8 cellular contexts compared by ENCODE assay signal in genomic region chr3:51538115-51538458, GRCh38. TPM values are rescaled to one million over a fixed set of nuclear protein-coding genes. Genes with fewer than 3 reads are reported as not detected.
DNase-seq lines count a peak whose midpoint lies in the region; ATAC-seq and TF ChIP-seq lines count a peak whose summit lies in the region.

No MANE protein-coding gene starts in this region.

- H3K4me1 Mint-ChIP-seq in CD8-positive, alpha-beta T cell (ENCODE audit: low read depth): peaks cover 41% of the 10 kb centered on the region
- H3K4me1 Mint-ChIP-seq in activated T-cell treated with anti-CD3 and anti-CD28 coated beads, Interleukin-2, amount 50 U/mL, for 72 hours (ENCODE audit: low read depth): peaks cover 48% of the 10 kb centered on the region

- H3K9ac ChIP-seq in HCT116 (ENCODE audit: low read length): peak overlapping the region; percentile 96

- RAD21 ChIA-PET in HCT116 (lab: Charles Lee; ENCODE audit: low non-redundant PET in 1 of 2, low total read pairs in 2 of 2, uncharacterized antibody in 2 of 2, unreplicated experiment in 2 of 2): no interaction called here

- no peaks in the 10 kb centered on the region for H3K27me3 ChIP-seq in CD8-positive, alpha-beta T cell (ENCODE audit: insufficient read depth, low read length)
- H3K27me3 ChIP-seq in HCT116 (ENCODE audit: insufficient read depth, low read length) (no peaks in the 10 kb centered on the region), right atrium auricular region (no peaks in the 10 kb centered on the region)

- TSS peak; percentile 93 for BruUV-seq in HCT116 (replicated peaks; lab: Mats Ljungman, UMichigan)

- CTCF ChIA-PET in CD8-positive, alpha-beta T cell (lab: Charles Lee): interaction anchor here (1.4 to 2.6 kb wide), 2 partner anchors 9 to 36 kb away, joined by 5 to 10 read pairs; no protein-coding TSS in a partner anchor
- CTCF ChIA-PET in HCT116 (lab: Charles Lee): interaction anchor here (1.0 kb wide), 1 partner anchor 38 kb away, joined by 3 read pairs; the partner anchor contains the start of gene DCAF1

- peak overlapping the region; percentile 92 for H2AFZ ChIP-seq in HCT116 (ENCODE audit: low read depth, low read length, poor library complexity, severe bottlenecking)

- H3K36me3 Mint-ChIP-seq in CD8-positive, alpha-beta T cell: peaks cover 18% of the 10 kb centered on the region
- peaks cover 0 to 6% of the 10 kb centered on the region in 2 donors for H3K36me3 Mint-ChIP-seq in activated T-cell treated with anti-CD3 and anti-CD28 coated beads, Interleukin-2, amount 50 U/mL, for 72 hours (ENCODE audit: insufficient read depth in 2 of 2)

- H3K4me1 ChIP-seq in CD8-positive, alpha-beta T cell (ENCODE audit: insufficient read depth, low read length): peaks cover 25% of the 10 kb centered on the region
- peaks cover 0 to 24% of the 10 kb centered on the region in 2 experiments; a peak in 3 of 4 replicates for H3K4me1 ChIP-seq in HCT116 (ENCODE audit: control insufficient read depth in 1 of 2, insufficient read depth in 2 of 2, low read length in 2 of 2)
- H3K4me1 ChIP-seq in right atrium auricular region: peaks cover 0 to 18% of the 10 kb centered on the region in 2 donors

- H3K79me2 ChIP-seq in HCT116 (ENCODE audit: insufficient read depth, low read length): peaks cover 48% of the 10 kb centered on the region

- peak overlapping the region; percentile 92 for H3K27ac Mint-ChIP-seq in CD8-positive, alpha-beta T cell
- H3K27ac Mint-ChIP-seq in activated T-cell treated with anti-CD3 and anti-CD28 coated beads, Interleukin-2, amount 50 U/mL, for 72 hours: peak overlapping the region; percentile 95

- no peak for TF ChIP-seq POLR2A in HCT116 (IDR thresholded peaks at IDR 0.05; ENCODE audit: borderline replicate concordance, extremely low read depth, insufficient read depth, insufficient read length)

- POLR2A ChIA-PET in CD8-positive, alpha-beta T cell (lab: Charles Lee): interaction anchor here (0.6 to 1.6 kb wide), 6 partner anchors 9 to 1238 kb away, joined by 3 to 6 read pairs (median 3); partner anchors contain the start of gene DCAF1
- POLR2A ChIA-PET in HCT116 (lab: Charles Lee): interaction anchor here (0.7 kb wide), 1 partner anchor 39 kb away, joined by 3 read pairs; no protein-coding TSS in a partner anchor

- H3K4me2 ChIP-seq in HCT116 (ENCODE audit: low read length): peak overlapping the region; percentile 82

- H3K9me2 ChIP-seq in HCT116 (ENCODE audit: insufficient read depth): no peaks in the 10 kb centered on the region

- H3K4me3 ChIP-seq in CD8-positive, alpha-beta T cell (ENCODE audit: low read depth, low read length): peak overlapping the region; percentile 91
- H3K4me3 ChIP-seq in HCT116 (replicated peaks in 1 of 2; ENCODE audit: low read depth in 1 of 2, low read length in 2 of 2): peak overlapping the region; percentile 85 to 93
- H3K4me3 ChIP-seq in right atrium auricular region: peak overlapping the region; percentile 90 to 94
- H3K4me3 ChIP-seq in retinal pigment epithelial cell (ENCODE audit: low read length): peak overlapping the region; percentile 89

- H3K4me3 Mint-ChIP-seq in CD8-positive, alpha-beta T cell: peak overlapping the region; percentile 93
- H3K4me3 Mint-ChIP-seq in activated T-cell treated with anti-CD3 and anti-CD28 coated beads, Interleukin-2, amount 50 U/mL, for 72 hours: peak overlapping the region; percentile 77 to 94

- no peaks in the 10 kb centered on the region for H3K9me3 Mint-ChIP-seq in CD8-positive, alpha-beta T cell
- H3K9me3 Mint-ChIP-seq in activated T-cell treated with anti-CD3 and anti-CD28 coated beads, Interleukin-2, amount 50 U/mL, for 72 hours: no peaks in the 10 kb centered on the region

- peak in 2 of 7 experiments; percentile 9 to 11 for DNase-seq in CD8-positive, alpha-beta T cell
- no peak for DNase-seq in HCT116 (ENCODE audit: low read depth, low spot score)
- no peak for DNase-seq in activated T-cell treated with anti-CD3 and anti-CD28 coated beads, Interleukin-2, amount 50 U/mL, for 72 hours
- no peak for DNase-seq in right atrium auricular region (ENCODE audit: low spot score)
- no peak for DNase-seq in retinal pigment epithelial cell (ENCODE audit: low read depth)
- no peak for DNase-seq in islet precursor cell
- DNase-seq in cortex of kidney (lab: John Stamatoyannopoulos, UW): no peak

- no peaks in the 10 kb centered on the region for H3K27me3 Mint-ChIP-seq in CD8-positive, alpha-beta T cell (ENCODE audit: low read depth)
- H3K27me3 Mint-ChIP-seq in activated T-cell treated with anti-CD3 and anti-CD28 coated beads, Interleukin-2, amount 50 U/mL, for 72 hours (ENCODE audit: low read depth): no peaks in the 10 kb centered on the region

- intact Hi-C loops in CD8-positive, alpha-beta T cell (cut with DNase I, micrococcal nuclease): loop anchor here (1.0 to 2.0 kb wide), 2 partner anchors 38 to 131 kb away; partner anchors contain the start of gene DCAF1 (in 2 of the 2)
- intact Hi-C loops in HCT116 (cut with micrococcal nuclease): no loop called here

- H3K9me3 ChIP-seq in CD8-positive, alpha-beta T cell (ENCODE audit: low read length): no peaks in the 10 kb centered on the region
- H3K9me3 ChIP-seq in HCT116 (ENCODE audit: control insufficient read depth in 1 of 2, insufficient read depth in 1 of 2, low read depth in 1 of 2, low read length in 2 of 2) (no peaks in the 10 kb centered on the region), right atrium auricular region (no peaks in the 10 kb centered on the region)

- ATAC-seq in CD8-positive, alpha-beta T cell: peak; percentile 30
- ATAC-seq in HCT116 (peak; percentile 39), HG03280 (IDR thresholded peaks at IDR 0.05; ENCODE audit: unreplicated experiment) (no peak)
- ATAC-seq in activated T-cell treated with anti-CD3 and anti-CD28 coated beads, Interleukin-2, amount 50 U/mL, for 72 hours (replicated peaks in 1 of 2): peak; percentile 23 to 27

- no peak for TF ChIP-seq RAD21 in HCT116 (IDR thresholded peaks at IDR 0.05; ENCODE audit: low read depth)

- H3K36me3 ChIP-seq in CD8-positive, alpha-beta T cell (ENCODE audit: insufficient read depth, low read length): no peaks in the 10 kb centered on the region
- H3K36me3 ChIP-seq in HCT116 (ENCODE audit: control insufficient read depth in 1 of 2, insufficient read depth in 2 of 2, low read length in 2 of 2) (peaks cover 0 to 2% of the 10 kb centered on the region in 2 experiments; a peak in 2 of 4 replicates), right atrium auricular region (no peaks in the 10 kb centered on the region)

- H4K20me1 ChIP-seq in HCT116 (ENCODE audit: insufficient read depth): no peaks in the 10 kb centered on the region

- no peak for TF ChIP-seq CTCF in CD8-positive, alpha-beta T cell (IDR thresholded peaks at IDR 0.05)
- TF ChIP-seq CTCF in HCT116 (IDR thresholded peaks at IDR 0.05 in 2 of 3, conservative IDR thresholded peaks at IDR 0.05 in 1 of 3; ENCODE audit: borderline replicate concordance in 1 of 3, insufficient read depth in 1 of 3, low read depth in 2 of 3, low read length in 2 of 3) (no peak), right atrium auricular region (IDR thresholded peaks at IDR 0.05) (no peak), retinal pigment epithelial cell (conservative IDR thresholded peaks at IDR 0.05; ENCODE audit: low read depth, low read length) (no peak)

- H3K27ac ChIP-seq in CD8-positive, alpha-beta T cell (ENCODE audit: low read depth, low read length): peak overlapping the region; percentile 67
- H3K27ac ChIP-seq in HCT116 (ENCODE audit: low read depth, low read length) (peak overlapping the region; percentile 80), right atrium auricular region (peak overlapping the region; percentile 81 to 88)

TF ChIP-seq in HCT116, 20 proteins besides CTCF, POLR2A, EP300 and RAD21:
- TF ChIP-seq MAX (IDR thresholded peaks at IDR 0.05): no peak
- no peak for TF ChIP-seq YY1 (IDR thresholded peaks at IDR 0.05; ENCODE audit: extremely low read depth, insufficient replicate concordance, low read depth, low read length)
- no peak for TF ChIP-seq ELF1 (IDR thresholded peaks at IDR 0.05; ENCODE audit: borderline replicate concordance, low read depth)
- TF ChIP-seq EZH2 (IDR thresholded peaks at IDR 0.05): no peak
- TF ChIP-seq FOSL1 (IDR thresholded peaks at IDR 0.05; ENCODE audit: low read depth): no peak
- no peak for TF ChIP-seq EGR1 (IDR thresholded peaks at IDR 0.05; ENCODE audit: low read depth)
- no peak for TF ChIP-seq ATF3 (IDR thresholded peaks at IDR 0.05)

RNA-seq across cellular contexts. Expression of gene RAD54L2, which starts 0.4 kb away (rescaled TPM):
- total RNA-seq in CD8-positive, alpha-beta T cell: 10 to 100 TPM; 34.8 to 37.4 TPM
- 20.2 TPM for total RNA-seq in HCT116 (2021; ENCODE audit: unreplicated experiment)
- polyA plus RNA-seq in HCT116 (2012): 6.2 and 6.3 TPM in 2 replicates
- 10 to 100 TPM; 32.8 to 41.7 TPM for total RNA-seq in activated T-cell treated with anti-CD3 and anti-CD28 coated beads, Interleukin-2, amount 50 U/mL, for 72 hours
- total RNA-seq in right atrium auricular region: 10 to 100 TPM in 1 of 2 donors, 1 to 10 TPM in 1; 7.8 to 10.8 TPM

RNA-seq across cellular contexts. Expression of gene DCAF1, which starts 38.3 kb away (rescaled TPM):
- 10 to 100 TPM; 18.3 to 18.5 TPM for total RNA-seq in CD8-positive, alpha-beta T cell
- total RNA-seq in HCT116 (2021; ENCODE audit: unreplicated experiment) (38.3 TPM), right atrium auricular region (10 to 100 TPM; 10.8 to 15.6 TPM)
- polyA plus RNA-seq in HCT116 (2012): 23.9 and 26.4 TPM in 2 replicates
- total RNA-seq in activated T-cell treated with anti-CD3 and anti-CD28 coated beads, Interleukin-2, amount 50 U/mL, for 72 hours: 10 to 100 TPM; 28.2 to 32.0 TPM
